ENCODE assay signal across 16 cellular contexts in genomic region chr3:190491533-190492054, GRCh38. TPM values are rescaled to one million over a fixed set of nuclear protein-coding genes. Genes with fewer than 3 reads are reported as not detected.
DNase-seq lines count a peak whose midpoint lies in the region; ATAC-seq and TF ChIP-seq lines count a peak whose summit lies in the region.
"Had no signal": no experiment of that assay in that cellular context is flagged by ENCODE, and none has a peak within 500 bp of the region (broad histone marks: within the 10 kb centered on the region; RNA-seq: fewer than 3 reads in every experiment).

No MANE protein-coding gene starts in this region.

- no peaks in the 10 kb centered on the region for H3K9me3 ChIP-seq in left lung
- H3K9me3 ChIP-seq: Caco-2, esophagus squamous epithelium, tibial nerve had no signal

- no peak for TF ChIP-seq CTCF in GM12865 (IDR thresholded peaks at IDR 0.05; ENCODE audit: insufficient read depth, low read depth, low read length, missing control alignments)
- TF ChIP-seq CTCF in left lung (IDR thresholded peaks at IDR 0.05): no peak

- peaks cover 61% of the 10 kb centered on the region for H3K27me3 Mint-ChIP-seq in activated naive CD8-positive, alpha-beta T cell treated with anti-CD3 and anti-CD28 coated beads, Interleukin-2, amount 50 U/mL, for 24 hours

- H3K4me1 ChIP-seq in left lung: no peaks in the 10 kb centered on the region
- H3K4me1 ChIP-seq: Caco-2, esophagus squamous epithelium, tibial nerve had no signal

- H3K27ac ChIP-seq in left lung: no peak overlapping the region
- H3K27ac ChIP-seq: esophagus squamous epithelium, tibial nerve had no signal

- H3K36me3 Mint-ChIP-seq in activated naive CD8-positive, alpha-beta T cell treated with anti-CD3 and anti-CD28 coated beads, Interleukin-2, amount 50 U/mL, for 24 hours (ENCODE audit: low read depth): no peaks in the 10 kb centered on the region

- H3K4me3 Mint-ChIP-seq in activated naive CD8-positive, alpha-beta T cell treated with anti-CD3 and anti-CD28 coated beads, Interleukin-2, amount 50 U/mL, for 24 hours: no peak overlapping the region
- H3K4me3 Mint-ChIP-seq: T-helper 1 cell treated with Interleukin-12 subunit alpha and Interleukin-12 subunit beta and Interleukin-4 antibody, amounts not matched to agents 30 μg/mL and 1 μg/mL, for 36 hours had no signal

- H3K4me3 ChIP-seq in GM12865 (ENCODE audit: low read depth, low read length): no peak overlapping the region
- no peak overlapping the region for H3K4me3 ChIP-seq in left lung
- H3K4me3 ChIP-seq: esophagus squamous epithelium, tibial nerve had no signal

- H3K4me1 Mint-ChIP-seq in activated naive CD8-positive, alpha-beta T cell treated with anti-CD3 and anti-CD28 coated beads, Interleukin-2, amount 50 U/mL, for 24 hours: peaks cover 52% of the 10 kb centered on the region

- H3K9me3 Mint-ChIP-seq in activated naive CD8-positive, alpha-beta T cell treated with anti-CD3 and anti-CD28 coated beads, Interleukin-2, amount 50 U/mL, for 24 hours: no peaks in the 10 kb centered on the region
- H3K9me3 Mint-ChIP-seq: T-helper 1 cell treated with Interleukin-12 subunit alpha and Interleukin-12 subunit beta and Interleukin-4 antibody, amounts not matched to agents 30 μg/mL and 1 μg/mL, for 36 hours had no signal

- peak; percentile 7 to 41 for DNase-seq in NCI-H526 (lab: John Stamatoyannopoulos, UW)
- DNase-seq in NCI-H526 treated with DMSO at 0.1 percent for 48 hours (lab: John Stamatoyannopoulos, UW): no peak
- peak; percentile 31 for DNase-seq in GM12865 (ENCODE audit: low read depth)
- peak; percentile 16 for DNase-seq in activated naive CD8-positive, alpha-beta T cell treated with anti-CD3 and anti-CD28 coated beads, Interleukin-2, amount 50 U/mL, for 24 hours
- DNase-seq in left lung: no peak
- DNase-seq in NCI-H1436 (lab: John Stamatoyannopoulos, UW): no peak
- no peak for DNase-seq in AG08395 (ENCODE audit: low spot score)
- DNase-seq in RKO (ENCODE audit: low spot score): no peak
- DNase-seq: Caco-2, esophagus squamous epithelium, H7, NCI-H1694 treated with DMSO at 0.1 percent for 48 hours had no signal

- intact Hi-C loops in left lung (cut with DNase I): no loop called here

- peaks cover 0 to 25% of the 10 kb centered on the region in 2 donors for H3K27me3 ChIP-seq in left lung
- H3K27me3 ChIP-seq: tibial nerve had no signal

- no peaks in the 10 kb centered on the region for H3K36me3 ChIP-seq in left lung
- H3K36me3 ChIP-seq: esophagus squamous epithelium, tibial nerve had no signal

- ATAC-seq in activated naive CD8-positive, alpha-beta T cell treated with anti-CD3 and anti-CD28 coated beads, Interleukin-2, amount 50 U/mL, for 24 hours: peak; percentile 91
- peak; percentile 65 for ATAC-seq in left lung

- peak overlapping the region; percentile 48 for H3K27ac Mint-ChIP-seq in activated naive CD8-positive, alpha-beta T cell treated with anti-CD3 and anti-CD28 coated beads, Interleukin-2, amount 50 U/mL, for 24 hours
- H3K27ac Mint-ChIP-seq: T-helper 1 cell treated with Interleukin-12 subunit alpha and Interleukin-12 subunit beta and Interleukin-4 antibody, amounts not matched to agents 30 μg/mL and 1 μg/mL, for 36 hours had no signal

RNA-seq across cellular contexts. Expression of gene IL1RAP, which starts 22.3 kb away (rescaled TPM):
- total RNA-seq in left lung: 10 to 100 TPM; 21.3 to 32.5 TPM

RNA-seq across cellular contexts. Expression of gene TMEM207, which starts 41.9 kb away (rescaled TPM):
- total RNA-seq in left lung: not detected
- total RNA-seq: A673, Caco-2, cerebellum, esophagus squamous epithelium, H7, tibial nerve had no signal

Comparison
In these comparisons a context has a peak if more than half of its experiments do, and no peak if none do; other contexts are left out.
1. DNase-seq: peak in NCI-H526 (2 of 2), GM12865 (single experiment) and activated naive CD8-positive, alpha-beta T cell treated with anti-CD3 and anti-CD28 coated beads, Interleukin-2, amount 50 U/mL, for 24 hours (single experiment); none in NCI-H526 treated with DMSO at 0.1 percent for 48 hours (single experiment), left lung (0 of 2), NCI-H1436 (single experiment), AG08395 (single experiment) and RKO (single experiment).